ENCODE assay signal across 8 cellular contexts in genomic region chr13:36848228-36848982, GRCh38. TPM values are rescaled to one million over a fixed set of nuclear protein-coding genes. Genes with fewer than 3 reads are reported as not detected.
DNase-seq lines count a peak whose midpoint lies in the region; ATAC-seq and TF ChIP-seq lines count a peak whose summit lies in the region.

No MANE protein-coding gene starts in this region.

- no peaks in the 10 kb centered on the region for H3K27me3 ChIP-seq in endodermal cell (ENCODE audit: control insufficient read depth, insufficient read depth, low read length, poor library complexity, severe bottlenecking)
- H3K27me3 ChIP-seq in aorta (ENCODE audit: control insufficient read depth in 1 of 2, insufficient read depth in 2 of 2, low read length in 1 of 2): no peaks in the 10 kb centered on the region
- H3K27me3 ChIP-seq in CD8-positive, alpha-beta memory T cell (ENCODE audit: insufficient read depth, low read length, poor library complexity, severe bottlenecking): no peaks in the 10 kb centered on the region

- no peak overlapping the region for H3K4me3 Mint-ChIP-seq in endodermal cell
- H3K4me3 Mint-ChIP-seq in CD8-positive, alpha-beta memory T cell: no peak overlapping the region

- H3K36me3 Mint-ChIP-seq in endodermal cell (ENCODE audit: low read depth): peaks cover 8% of the 10 kb centered on the region
- H3K36me3 Mint-ChIP-seq in CD8-positive, alpha-beta memory T cell: peaks cover 0 to 2% (median 0%) of the 10 kb centered on the region in 3 donors

- peak; percentile 66 for TF ChIP-seq CTCF in endodermal cell (conservative IDR thresholded peaks at IDR 0.05)

- POLR2A ChIA-PET in CD8-positive, alpha-beta memory T cell (lab: Charles Lee): no interaction called here

- H3K27ac Mint-ChIP-seq in endodermal cell: no peak overlapping the region
- peak overlapping the region in 1 of 8 donors; percentile 12 for H3K27ac Mint-ChIP-seq in CD8-positive, alpha-beta memory T cell

- CTCF ChIA-PET in CD8-positive, alpha-beta memory T cell (lab: Charles Lee): interaction anchor here (0.6 kb wide), 1 partner anchor 98 kb away, joined by 3 read pairs; no protein-coding TSS in a partner anchor

- H3K9ac ChIP-seq in endodermal cell (ENCODE audit: extremely low read depth, low read length, poor library complexity, severe bottlenecking): no peak overlapping the region

- DNase-seq in stimulated activated CD8-positive, alpha-beta memory T cell treated with anti-CD3 and anti-CD28 coated beads, Interleukin-2, amount 100 ng/mL, for 48 hours (ENCODE audit: low read depth in 2 of 2): peak; percentile 2 to 4
- no peak for DNase-seq in stimulated activated CD8-positive, alpha-beta memory T cell treated with anti-CD3 and anti-CD28 coated beads, Interleukin-4, amount 100 ng/mL, for 48 hours
- DNase-seq in MV-4-11 (lab: John Stamatoyannopoulos, UW): peak; percentile 45
- peak; percentile 60 for DNase-seq in endodermal cell
- no peak for DNase-seq in aorta
- DNase-seq in iPS-NIHi7 (ENCODE audit: extremely low spot score): no peak
- no peak for DNase-seq in CD8-positive, alpha-beta memory T cell

- H3K27me3 Mint-ChIP-seq in endodermal cell (ENCODE audit: insufficient read depth): no peaks in the 10 kb centered on the region
- H3K27me3 Mint-ChIP-seq in CD8-positive, alpha-beta memory T cell: peaks cover 2 to 6% of the 10 kb centered on the region in 2 donors

- H3K4me3 ChIP-seq in endodermal cell (ENCODE audit: low read length) (no peak overlapping the region), aorta (ENCODE audit: low read length in 2 of 2) (no peak overlapping the region)
- no peak overlapping the region for H3K4me3 ChIP-seq in CD8-positive, alpha-beta memory T cell (ENCODE audit: low read length)

- H3K9me3 ChIP-seq in endodermal cell (ENCODE audit: control insufficient read depth, low read length) (no peaks in the 10 kb centered on the region), aorta (ENCODE audit: control insufficient read depth, low read length) (no peaks in the 10 kb centered on the region)
- H3K9me3 ChIP-seq in CD8-positive, alpha-beta memory T cell (ENCODE audit: low read length): no peaks in the 10 kb centered on the region

- no peak overlapping the region for H3K27ac ChIP-seq in endodermal cell (ENCODE audit: low read depth, low read length)
- no peak overlapping the region for H3K27ac ChIP-seq in aorta (ENCODE audit: low read depth in 1 of 2, low read length in 2 of 2)
- no peak overlapping the region for H3K27ac ChIP-seq in CD8-positive, alpha-beta memory T cell (ENCODE audit: low read depth, low read length)

- H3K4me1 Mint-ChIP-seq in endodermal cell: no peaks in the 10 kb centered on the region
- peaks cover 0 to 2% (median 0%) of the 10 kb centered on the region in 3 donors for H3K4me1 Mint-ChIP-seq in CD8-positive, alpha-beta memory T cell

- no peaks in the 10 kb centered on the region for H3K9me3 Mint-ChIP-seq in endodermal cell
- H3K9me3 Mint-ChIP-seq in CD8-positive, alpha-beta memory T cell: no peaks in the 10 kb centered on the region

- H3K36me3 ChIP-seq in endodermal cell (ENCODE audit: control insufficient read depth, insufficient read depth, low read length) (no peaks in the 10 kb centered on the region), aorta (ENCODE audit: control insufficient read depth in 1 of 2, insufficient read depth in 2 of 2, low read length in 1 of 2) (peaks cover 2% of the 10 kb centered on the region in 2 donors)
- no peaks in the 10 kb centered on the region for H3K36me3 ChIP-seq in CD8-positive, alpha-beta memory T cell (ENCODE audit: insufficient read depth, low read length)

- intact Hi-C loops in aorta (cut with DNase I): no loop called here

- peak; percentile 57 for ATAC-seq in aorta (ENCODE audit: low FRiP score)
- no peak for ATAC-seq in HG02973 (IDR thresholded peaks at IDR 0.05; ENCODE audit: unreplicated experiment)

- 90% methylated on average over 4 to 6 of the region's 6 CpGs for WGBS in endodermal cell (ENCODE audit: insufficient coverage in 1 of 2, insufficient read length in 1 of 2), 2 experiments
- WGBS in aorta, 2 donors: 54 to 60% methylated on average over 6 of the region's 6 CpGs

- H3K4me1 ChIP-seq in endodermal cell (ENCODE audit: control insufficient read depth, insufficient read depth, low read length): no peaks in the 10 kb centered on the region
- no peaks in the 10 kb centered on the region for H3K4me1 ChIP-seq in aorta (ENCODE audit: control insufficient read depth in 1 of 2, insufficient read depth in 2 of 2, low read length in 2 of 2)
- H3K4me1 ChIP-seq in CD8-positive, alpha-beta memory T cell (ENCODE audit: insufficient read depth, low read length): no peaks in the 10 kb centered on the region

RNA-seq across cellular contexts. Expression of gene RFXAP, which starts 29.4 kb away (rescaled TPM):
- total RNA-seq in endodermal cell (1 to 10 TPM; 8.9 to 9.7 TPM), aorta (1 to 10 TPM; 6.2 to 6.8 TPM)
- 11.9 TPM for polyA plus RNA-seq in endodermal cell (2013, experiment 1 of 2)
- 11.1 TPM for polyA plus RNA-seq in endodermal cell (2013, experiment 2 of 2)
- polyA plus RNA-seq in aorta: 1 to 10 TPM; 1.6 to 5.3 TPM
- total RNA-seq in CD8-positive, alpha-beta memory T cell: 10 to 100 TPM; 10.2 to 11.7 TPM
- polyA plus RNA-seq in CD8-positive, alpha-beta memory T cell: 3.3 TPM

Comparison
In these comparisons a context has a peak if more than half of its experiments do, and no peak if none do; other contexts are left out.
1. DNase-seq: peak in stimulated activated CD8-positive, alpha-beta memory T cell treated with anti-CD3 and anti-CD28 coated beads, Interleukin-2, amount 100 ng/mL, for 48 hours (2 of 2), MV-4-11 (single experiment) and endodermal cell (single experiment); none in stimulated activated CD8-positive, alpha-beta memory T cell treated with anti-CD3 and anti-CD28 coated beads, Interleukin-4, amount 100 ng/mL, for 48 hours (single experiment), aorta (0 of 2), iPS-NIHi7 (single experiment) and CD8-positive, alpha-beta memory T cell (0 of 5).